In the genomic region with DNA sequence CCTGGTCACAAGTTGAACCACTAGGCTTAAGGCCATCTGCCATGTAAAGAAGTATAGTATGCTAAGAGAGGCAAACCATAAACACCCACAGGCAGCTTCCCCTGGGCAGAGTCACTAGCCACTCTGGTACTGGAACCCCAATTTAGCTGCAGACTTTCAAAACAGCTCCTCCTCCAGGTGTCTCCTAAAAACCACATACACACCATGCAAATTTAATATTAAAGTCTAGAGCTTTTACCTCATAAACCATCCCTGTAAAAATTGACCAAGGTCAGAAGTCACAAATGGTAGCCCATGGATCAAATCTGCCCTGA, we compare ENCODE assay signal across 20 cellular contexts.
"Had no signal": no experiment of that assay in that cellular context is flagged by ENCODE, and none has a peak within 500 bp of the region (broad histone marks: within the 10 kb centered on the region; RNA-seq: fewer than 3 reads in every experiment).

No MANE protein-coding gene starts in this region.

- DNase-seq: activated CD4-positive, alpha-beta memory T cell treated with anti-CD3 and anti-CD28 coated beads, Interleukin-2, amount 10 ng/mL, durations not matched to agents 7 days and 5 days; activated CD4-positive, alpha-beta T cell treated with anti-CD3 and anti-CD28 coated beads for 4 hours; activated gamma-delta T cell treated with Interleukin-2 at 50 U/mL for 16 hours; activated naive CD8-positive, alpha-beta T cell treated with anti-CD3 and anti-CD28 coated beads for 36 hours; activated T-cell treated with anti-CD3 and anti-CD28 coated beads, Interleukin-2, amount 50 U/mL, for 72 hours; amygdala; central memory CD4-positive, alpha-beta T cell; effector CD4-positive, alpha-beta T cell; esophagus squamous epithelium; glutamatergic neuron; hypothalamus; kidney; left lung; mammary epithelial cell; trophoblast cell had no signal

- H3K4me2 ChIP-seq: neural progenitor cell had no signal

- H3K36me3 ChIP-seq: esophagus squamous epithelium, left lung, neural progenitor cell, suprapubic skin had no signal

- H3K9ac ChIP-seq: neural progenitor cell had no signal

- H2AFZ ChIP-seq: neural progenitor cell had no signal

- ATAC-seq: left lung, sciatic nerve, WTC11 had no signal

- H3K27ac ChIP-seq: coronary artery, esophagus squamous epithelium, left lung, neural progenitor cell, suprapubic skin had no signal

- H3K27me3 ChIP-seq: esophagus squamous epithelium, left lung, neural progenitor cell, suprapubic skin had no signal

- H3K4me1 ChIP-seq: left lung, neural progenitor cell, suprapubic skin had no signal

- H3K4me3 ChIP-seq: coronary artery, esophagus squamous epithelium, left lung, neural progenitor cell, suprapubic skin had no signal

- H3K9me3 ChIP-seq: suprapubic skin had no signal
